Comparison of ENCODE assay signal across 23 cellular contexts in the genomic region with DNA sequence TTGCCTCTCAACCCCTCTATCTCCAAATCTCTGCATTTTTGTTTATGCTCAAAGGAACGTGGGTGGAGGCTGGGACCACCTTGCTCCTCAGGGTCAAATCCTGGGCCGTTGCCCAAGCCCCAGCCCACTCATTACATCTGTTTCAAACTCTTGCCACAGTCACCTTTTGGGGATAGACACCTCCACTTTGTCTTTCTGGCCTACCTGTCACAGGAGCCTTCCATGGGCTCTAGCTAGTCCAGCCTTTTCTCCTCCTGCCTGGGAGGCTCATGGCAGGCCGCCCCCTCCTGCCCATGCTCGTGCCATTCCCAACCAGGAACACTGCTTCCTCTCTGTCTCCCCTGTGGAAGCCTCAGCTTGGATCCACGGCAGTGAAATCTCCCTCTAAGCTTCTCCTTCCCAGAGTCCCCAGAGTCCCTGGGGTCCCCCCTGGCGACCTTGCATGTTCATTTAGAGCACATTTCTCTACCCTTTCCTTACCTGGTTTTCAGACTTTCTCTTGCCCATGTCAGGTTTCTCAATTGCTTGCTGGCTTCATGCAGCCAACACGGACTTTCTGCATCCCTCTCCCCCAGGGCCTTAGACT. TPM values are rescaled to one million over a fixed set of nuclear protein-coding genes. Genes with fewer than 3 reads are reported as not detected.
"Had no signal": no experiment of that assay in that cellular context is flagged by ENCODE, and none has a peak within 500 bp of the region (broad histone marks: within the 10 kb centered on the region; RNA-seq: fewer than 3 reads in every experiment).

No MANE protein-coding gene starts in this region.

- H3K9me3 Mint-ChIP-seq: effector memory CD8-positive, alpha-beta T cell; natural killer cell treated with Interleukin-12 subunit alpha and Interleukin-12 subunit beta and Interleukin-15 and Interleukin-18, amount 100 ng/mL, for 72 hours had no signal

- H3K36me3 Mint-ChIP-seq: memory B cell; natural killer cell treated with Interleukin-12 subunit alpha and Interleukin-12 subunit beta and Interleukin-15 and Interleukin-18, amount 100 ng/mL, for 72 hours had no signal

- ATAC-seq: effector memory CD8-positive, alpha-beta T cell; gastroesophageal sphincter; left cardiac atrium; lower lobe of right lung; natural killer cell treated with Interleukin-12 subunit alpha and Interleukin-12 subunit beta and Interleukin-15 and Interleukin-18, amount 100 ng/mL, for 72 hours; psoas muscle; right lobe of liver; upper lobe of right lung had no signal

- H3K27ac Mint-ChIP-seq: effector memory CD8-positive, alpha-beta T cell; memory B cell; natural killer cell treated with Interleukin-12 subunit alpha and Interleukin-12 subunit beta and Interleukin-15 and Interleukin-18, amount 100 ng/mL, for 72 hours had no signal

- H3K4me3 Mint-ChIP-seq: effector memory CD8-positive, alpha-beta T cell; memory B cell; natural killer cell treated with Interleukin-12 subunit alpha and Interleukin-12 subunit beta and Interleukin-15 and Interleukin-18, amount 100 ng/mL, for 72 hours had no signal

- H3K27me3 ChIP-seq: right lobe of liver, vagina had no signal

- H3K9me3 ChIP-seq: esophagus squamous epithelium, gastroesophageal sphincter, left ventricle myocardium inferior, lower lobe of right lung, neutrophil, psoas muscle, right lobe of liver, stomach, tibial artery, upper lobe of right lung, vagina had no signal

- DNase-seq: cortex of kidney; effector memory CD8-positive, alpha-beta T cell; esophagus squamous epithelium; foreskin fibroblast; kidney; left cardiac atrium; left ventricle myocardium inferior; lower lobe of right lung; midbrain; psoas muscle; retina; stimulated activated CD4-positive, alpha-beta T cell treated with anti-CD3 and anti-CD28 coated beads, Interleukin-1b, Interleukin-23, amount 100 ng/mL, for 48 hours; stimulated activated CD4-positive, alpha-beta T cell treated with anti-CD3 and anti-CD28 coated beads, Interleukin-4, amount 100 ng/mL, for 24 hours; stimulated activated naive CD4-positive, alpha-beta T cell; stomach; tibial artery; upper lobe of right lung had no signal

- H3K27ac ChIP-seq: esophagus squamous epithelium, gastroesophageal sphincter, left ventricle myocardium inferior, lower lobe of right lung, neutrophil, psoas muscle, right lobe of liver, stomach, tibial artery, upper lobe of right lung, vagina had no signal

- H3K36me3 ChIP-seq: esophagus squamous epithelium, gastroesophageal sphincter, left ventricle myocardium inferior, lower lobe of right lung, neutrophil, right lobe of liver, stomach, tibial artery, upper lobe of right lung, vagina had no signal

- H3K4me3 ChIP-seq: esophagus squamous epithelium, gastroesophageal sphincter, left ventricle myocardium inferior, lower lobe of right lung, psoas muscle, right lobe of liver, stomach, tibial artery, upper lobe of right lung, vagina had no signal

RNA-seq across cellular contexts. Expression of a gene that starts 2.5 kb away (rescaled TPM):
- total RNA-seq: vagina had no signal
